Comparison of ENCODE assay signal across 11 cellular contexts in the genomic region with DNA sequence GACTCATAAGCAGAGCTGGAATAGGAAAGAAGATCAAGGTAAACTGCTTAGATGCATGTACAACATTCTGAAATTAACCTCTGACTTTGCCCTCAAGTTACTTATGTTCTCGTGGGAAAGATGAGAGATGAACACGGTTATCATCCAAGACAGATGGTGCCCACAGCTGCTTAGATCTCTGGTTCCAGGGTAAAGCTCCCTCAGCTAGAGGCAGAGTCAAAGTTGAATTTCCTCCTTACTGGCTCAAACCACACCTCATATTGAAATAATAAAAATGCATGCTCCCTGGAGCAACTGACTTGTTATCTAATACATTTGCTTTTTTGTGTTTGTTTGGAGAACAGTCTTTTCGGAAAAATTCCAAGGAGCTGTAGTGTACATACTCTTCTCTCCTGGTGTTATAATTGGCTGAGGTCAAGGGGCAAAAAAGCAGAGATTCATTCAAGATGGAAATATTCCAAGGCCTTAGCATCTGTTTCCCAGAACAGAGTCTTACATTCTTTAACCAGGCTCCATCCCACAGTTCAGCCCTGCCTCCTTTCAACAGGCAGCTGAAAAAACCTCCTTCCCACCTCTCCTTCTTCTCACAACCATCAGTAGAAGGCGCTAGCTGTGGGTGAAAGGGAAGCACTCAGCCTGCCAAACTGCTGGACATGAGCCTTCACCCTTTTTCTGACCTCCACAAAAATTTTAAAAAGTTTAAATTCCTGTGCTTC. TPM values are rescaled to one million over a fixed set of nuclear protein-coding genes. Genes with fewer than 3 reads are reported as not detected.
DNase-seq lines count a peak whose midpoint lies in the region; ATAC-seq and FAIRE-seq lines count a peak whose summit lies in the region.
"Had no signal": no experiment of that assay in that cellular context is flagged by ENCODE, and none has a peak within 500 bp of the region (broad histone marks: within the 10 kb centered on the region; RNA-seq: fewer than 3 reads in every experiment).

No MANE protein-coding gene starts in this region.

- FAIRE-seq in HTR-8/SVneo (lab: Jason Lieb, UNC): no peak
- FAIRE-seq: G401.6 had no signal

- DNase-seq in EL (peak; percentile 81), left ventricle myocardium superior (peak; percentile 50), putamen (ENCODE audit: low spot score) (peak; percentile 16), germinal center (ENCODE audit: low spot score) (no peak), NCI-H2227 (lab: John Stamatoyannopoulos, UW; ENCODE audit: unreplicated experiment) (no peak), HTR-8/SVneo (ENCODE audit: insufficient read length, low spot score) (no peak), SW480 (ENCODE audit: low spot score) (no peak)
- DNase-seq: activated CD4-positive, alpha-beta T cell treated with anti-CD3 and anti-CD28 coated beads, Interleukin-2, amount 50 U/mL, for 1 hour; NCI-H1694 treated with DMSO at 0.1 percent for 48 hours had no signal

- intact Hi-C loops in left ventricle myocardium superior (cut with micrococcal nuclease): loop anchor here (5.0 kb wide), 1 partner anchor 46 kb away; the partner anchor contains the start of gene FMO2

- H3K27ac ChIP-seq in angular gyrus (ENCODE audit: low read depth, low read length): peak overlapping the region; percentile 42

- peak; percentile 80 for ATAC-seq in left ventricle myocardium superior

RNA-seq across cellular contexts. Expression of gene FMO2, which starts 43.6 kb away (rescaled TPM):
- total RNA-seq in left ventricle myocardium superior: 53.5 TPM

RNA-seq across cellular contexts. Expression of gene FMO3, which starts 50.8 kb away (rescaled TPM):
- 1.8 TPM for total RNA-seq in left ventricle myocardium superior

Comparison
In these comparisons a context has a peak if more than half of its experiments do, and no peak if none do; other contexts are left out.
1. DNase-seq: peak in EL (single experiment), left ventricle myocardium superior (single experiment) and putamen (single experiment); none in germinal center (single experiment), NCI-H2227 (single experiment), HTR-8/SVneo (single experiment) and SW480 (single experiment).